ENCODE assay signal across 17 cellular contexts in the genomic region with DNA sequence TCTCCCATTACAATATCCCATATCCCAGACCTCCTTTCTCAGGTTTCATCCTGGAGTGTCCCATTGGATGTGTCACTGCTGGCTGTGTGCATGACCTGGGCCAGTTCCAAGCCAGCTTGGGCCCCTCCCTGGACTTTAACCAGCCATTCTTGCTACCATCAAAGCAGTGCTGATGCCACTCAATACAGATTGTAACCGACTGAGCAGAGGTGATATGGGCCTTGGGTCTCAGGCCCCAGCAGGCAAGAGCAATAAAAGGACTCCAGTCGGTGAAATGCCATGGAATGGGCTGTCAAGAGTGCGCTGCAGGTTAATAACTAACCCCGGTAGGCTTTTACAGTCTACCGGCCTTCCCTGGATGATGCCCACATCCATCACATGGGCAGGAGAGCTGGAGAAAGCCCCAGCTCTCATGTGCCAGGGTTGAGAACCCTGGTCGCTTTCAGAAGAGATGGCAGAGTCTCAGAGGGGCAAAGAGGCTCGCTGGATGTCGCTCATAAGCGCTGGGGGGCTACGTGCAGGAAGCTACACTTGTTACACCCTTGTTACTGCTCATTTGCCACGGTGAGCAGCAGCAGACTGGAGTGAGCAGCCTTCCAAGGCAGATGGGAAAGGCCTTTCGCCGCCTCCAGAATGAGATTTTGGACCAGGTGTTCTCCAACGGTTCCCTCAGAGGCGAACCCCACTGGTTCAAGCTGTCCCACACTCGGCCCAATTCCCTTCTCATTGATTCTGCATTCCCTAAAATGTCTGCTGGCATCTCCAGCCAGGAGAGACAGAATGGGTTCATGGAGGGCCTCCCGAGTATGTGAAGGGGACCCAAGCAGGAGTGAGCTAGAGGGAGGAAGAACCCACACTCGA. TPM values are rescaled to one million over a fixed set of nuclear protein-coding genes. Genes with fewer than 3 reads are reported as not detected.
DNase-seq lines count a peak whose midpoint lies in the region; ATAC-seq and TF ChIP-seq lines count a peak whose summit lies in the region.
"Had no signal": no experiment of that assay in that cellular context is flagged by ENCODE, and none has a peak within 500 bp of the region (broad histone marks: within the 10 kb centered on the region; RNA-seq: fewer than 3 reads in every experiment).

No MANE protein-coding gene starts in this region.

- no peak overlapping the region for H3K27ac Mint-ChIP-seq in activated naive CD8-positive, alpha-beta T cell treated with anti-CD3 and anti-CD28 coated beads, Interleukin-2, amount 50 U/mL, for 24 hours
- H3K27ac Mint-ChIP-seq: T-helper 1 cell treated with Interleukin-12 subunit alpha and Interleukin-12 subunit beta and Interleukin-4 antibody, amounts not matched to agents 30 μg/mL and 1 μg/mL, for 36 hours had no signal

- no CpG with 5 or more reads among the region's 18 CpGs for WGBS in trophoblast cell (ENCODE audit: extremely low coverage, insufficient coverage, insufficient read length)

- ATAC-seq in activated naive CD8-positive, alpha-beta T cell treated with anti-CD3 and anti-CD28 coated beads, Interleukin-2, amount 50 U/mL, for 24 hours, result no peak
- ATAC-seq in GM21528 (IDR thresholded peaks at IDR 0.05; ENCODE audit: low FRiP score, unreplicated experiment), result no peak
- ATAC-seq: lower lobe of right lung had no signal

- H3K79me2 ChIP-seq in trophoblast cell (ENCODE audit: control insufficient read depth, insufficient read depth, low read length, poor library complexity), result peaks cover 7% of the 10 kb centered on the region

- no peak overlapping the region for H2AK5ac ChIP-seq in trophoblast cell (ENCODE audit: low read length)

- H3K9me3 ChIP-seq in colonic mucosa, result no peaks in the 10 kb centered on the region
- H3K9me3 ChIP-seq in trophoblast cell (ENCODE audit: insufficient read depth, low read depth, low read length), result no peaks in the 10 kb centered on the region
- H3K9me3 ChIP-seq: lower lobe of right lung, vagina had no signal

- H4K91ac ChIP-seq in trophoblast cell (ENCODE audit: low read depth, low read length), result no peak overlapping the region

- peaks cover 21% of the 10 kb centered on the region for H3K4me1 ChIP-seq in colonic mucosa
- no peaks in the 10 kb centered on the region for H3K4me1 ChIP-seq in trophoblast cell (ENCODE audit: control insufficient read depth in 1 of 2, insufficient read depth in 2 of 2, low read length in 2 of 2)
- H3K4me1 ChIP-seq: lower lobe of right lung, vagina had no signal

- no peak overlapping the region for H4K12ac ChIP-seq in trophoblast cell (ENCODE audit: low read depth, low read length)

- H2AFZ ChIP-seq in trophoblast cell (ENCODE audit: insufficient read depth, low read length, poor library complexity), result no peak overlapping the region

- peaks cover 25% of the 10 kb centered on the region for H3K27me3 Mint-ChIP-seq in activated naive CD8-positive, alpha-beta T cell treated with anti-CD3 and anti-CD28 coated beads, Interleukin-2, amount 50 U/mL, for 24 hours

- intact Hi-C loops in colonic mucosa (cut with DNase I), result no loop called here

- peak overlapping the region; percentile 88 for H3K27ac ChIP-seq in colonic mucosa
- H3K27ac ChIP-seq in trophoblast cell (ENCODE audit: low read depth, low read length), result no peak overlapping the region
- H3K27ac ChIP-seq: lower lobe of right lung, vagina had no signal

- no peak overlapping the region for H4K8ac ChIP-seq in trophoblast cell (ENCODE audit: low read depth, low read length)

- H2BK120ac ChIP-seq in trophoblast cell (ENCODE audit: insufficient read depth, low read length, poor library complexity), result no peak overlapping the region

- H3K4me3 Mint-ChIP-seq in activated naive CD8-positive, alpha-beta T cell treated with anti-CD3 and anti-CD28 coated beads, Interleukin-2, amount 50 U/mL, for 24 hours, result no peak overlapping the region
- H3K4me3 Mint-ChIP-seq: T-helper 1 cell treated with Interleukin-12 subunit alpha and Interleukin-12 subunit beta and Interleukin-4 antibody, amounts not matched to agents 30 μg/mL and 1 μg/mL, for 36 hours had no signal

- no peak overlapping the region for H3K4me2 ChIP-seq in trophoblast cell (ENCODE audit: low read length)

- TF ChIP-seq CTCF in colonic mucosa (IDR thresholded peaks at IDR 0.05), result no peak

- peak overlapping the region in 1 of 2 donors; percentile 83 for H3K9ac ChIP-seq in colonic mucosa (ENCODE audit: low read depth in 2 of 2, low read length in 2 of 2)
- no peak overlapping the region for H3K9ac ChIP-seq in trophoblast cell (ENCODE audit: low read length)

- no peaks in the 10 kb centered on the region for H3K27me3 ChIP-seq in colonic mucosa
- no peaks in the 10 kb centered on the region for H3K27me3 ChIP-seq in trophoblast cell (ENCODE audit: insufficient read depth, low read length)
- H3K27me3 ChIP-seq: vagina had no signal

- peak overlapping the region; percentile 80 for H3K4ac ChIP-seq in trophoblast cell (ENCODE audit: low read depth, low read length)

- H3K23ac ChIP-seq in trophoblast cell (ENCODE audit: low read length), result no peak overlapping the region

- H3K4me1 Mint-ChIP-seq in activated naive CD8-positive, alpha-beta T cell treated with anti-CD3 and anti-CD28 coated beads, Interleukin-2, amount 50 U/mL, for 24 hours, result peaks cover 5% of the 10 kb centered on the region

- no peak overlapping the region for H3K4me3 ChIP-seq in colonic mucosa
- H3K4me3 ChIP-seq in trophoblast cell (ENCODE audit: low read depth, low read length), result no peak overlapping the region
- H3K4me3 ChIP-seq: lower lobe of right lung, vagina had no signal

- no peaks in the 10 kb centered on the region for H3K9me3 Mint-ChIP-seq in activated naive CD8-positive, alpha-beta T cell treated with anti-CD3 and anti-CD28 coated beads, Interleukin-2, amount 50 U/mL, for 24 hours
- H3K9me3 Mint-ChIP-seq: T-helper 1 cell treated with Interleukin-12 subunit alpha and Interleukin-12 subunit beta and Interleukin-4 antibody, amounts not matched to agents 30 μg/mL and 1 μg/mL, for 36 hours had no signal

- DNase-seq in Daoy (ENCODE audit: low read depth) (peak; percentile 87), M059J (ENCODE audit: low read depth) (peak; percentile 57), colonic mucosa (peak; percentile 90), trophoblast cell (no peak), NCI-H2107 (lab: John Stamatoyannopoulos, UW) (no peak), NCI-H1436 (lab: John Stamatoyannopoulos, UW) (no peak)
- no peak for DNase-seq in activated naive CD8-positive, alpha-beta T cell treated with anti-CD3 and anti-CD28 coated beads, Interleukin-2, amount 50 U/mL, for 24 hours
- DNase-seq: activated CD4-positive, CD25-positive, alpha-beta regulatory T cell treated with anti-CD3 and anti-CD28 coated beads, Interleukin-2, amount 50 U/mL, for 72 hours; AML-193; DMS79; Karpas-422; lower lobe of right lung; NCI-H187; stimulated activated CD4-positive, alpha-beta T cell treated with anti-CD3 and anti-CD28 coated beads, Interleukin-2, amount 100 ng/mL, for 48 hours had no signal

- H3K14ac ChIP-seq in trophoblast cell (ENCODE audit: low read length), result no peak overlapping the region

- H3K18ac ChIP-seq in trophoblast cell (ENCODE audit: low read length), result no peak overlapping the region

- no peak overlapping the region for H2BK12ac ChIP-seq in trophoblast cell (ENCODE audit: low read length)

- no peaks in the 10 kb centered on the region for H3K36me3 Mint-ChIP-seq in activated naive CD8-positive, alpha-beta T cell treated with anti-CD3 and anti-CD28 coated beads, Interleukin-2, amount 50 U/mL, for 24 hours (ENCODE audit: low read depth)

- H3K36me3 ChIP-seq in colonic mucosa, result no peaks in the 10 kb centered on the region
- peaks cover 0 to 2% of the 10 kb centered on the region in 2 experiments for H3K36me3 ChIP-seq in trophoblast cell (ENCODE audit: control insufficient read depth in 1 of 2, insufficient read depth in 2 of 2, low read length in 2 of 2)
- H3K36me3 ChIP-seq: lower lobe of right lung, vagina had no signal

- no peaks in the 10 kb centered on the region for H3K79me1 ChIP-seq in trophoblast cell (ENCODE audit: low read length)

- no peak overlapping the region for H2BK5ac ChIP-seq in trophoblast cell (ENCODE audit: low read depth, low read length, poor library complexity)

RNA-seq across cellular contexts. Expression of a gene that starts 13.2 kb away (rescaled TPM):
- 12.9 and 14.0 TPM in 2 replicates for total RNA-seq in Daoy (2014; rRNA removed; shearing (Covaris generic))
- total RNA-seq in M059J (2014; rRNA removed; shearing (Covaris generic)), result 4.7 and 6.5 TPM in 2 replicates
- total RNA-seq in colonic mucosa, result 100 to 1,000 TPM in 1 of 2 donors, 10 to 100 TPM in 1; 87.3 to 151 TPM
- 23.7 and 24.0 TPM in 2 replicates for polyA plus RNA-seq in trophoblast cell (2013)

Comparison
In these comparisons a context has a peak if more than half of its experiments do, and no peak if none do; other contexts are left out.
1. DNase-seq: peak in Daoy (single experiment), M059J (single experiment) and colonic mucosa (single experiment); none in trophoblast cell (0 of 2), activated naive CD8-positive, alpha-beta T cell treated with anti-CD3 and anti-CD28 coated beads, Interleukin-2, amount 50 U/mL, for 24 hours (single experiment), NCI-H2107 (single experiment) and NCI-H1436 (single experiment).